Comparison of ENCODE assay signal across 18 cellular contexts in the genomic region with DNA sequence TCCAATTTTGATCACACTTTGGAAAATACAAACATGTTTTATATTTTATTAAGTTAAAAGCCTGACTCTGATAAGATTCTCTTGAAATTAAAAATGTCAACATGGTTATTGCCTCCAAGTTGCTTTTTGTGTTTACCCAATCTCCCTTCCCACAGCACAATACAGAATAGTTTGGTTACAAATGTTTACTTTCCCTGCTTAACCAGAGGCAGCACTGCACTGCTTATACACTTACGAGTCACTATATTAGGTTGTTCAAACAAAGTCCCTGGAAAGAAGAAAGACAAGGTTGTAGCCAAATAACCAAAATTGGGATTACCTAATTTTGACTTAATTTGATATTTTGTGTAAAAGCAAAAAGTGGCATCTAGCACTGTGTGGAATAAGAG.
"Had no signal": no experiment of that assay in that cellular context is flagged by ENCODE, and none has a peak within 500 bp of the region (broad histone marks: within the 10 kb centered on the region; RNA-seq: fewer than 3 reads in every experiment).

No MANE protein-coding gene starts in this region.

- H3K27ac Mint-ChIP-seq: activated naive CD4-positive, alpha-beta T cell treated with anti-CD3 and anti-CD28 coated beads for 36 hours; activated naive CD8-positive, alpha-beta T cell treated with anti-CD3 and anti-CD28 coated beads, Interleukin-2, amount 50 U/mL, for 24 hours; activated T-helper 17 cell treated with anti-CD3 and anti-CD28 coated beads, Interleukin-2, amount 50 U/mL, for 72 hours; dendritic cell treated with granulocyte-macrophage colony-stimulating factor and Interleukin-4, amounts not matched to agents 40 ng/mL and 50 ng/mL, for 4 days; memory B cell; stimulated activated naive CD8-positive, alpha-beta T cell treated with anti-CD3 and anti-CD28 coated beads, Interleukin-15, Interleukin-2, amounts not matched to agents 100 ng/mL and 50 ng/mL, for 24 hours; T-cell had no signal

- H3K9me3 Mint-ChIP-seq: activated naive CD4-positive, alpha-beta T cell treated with anti-CD3 and anti-CD28 coated beads for 36 hours; activated naive CD8-positive, alpha-beta T cell treated with anti-CD3 and anti-CD28 coated beads, Interleukin-2, amount 50 U/mL, for 24 hours; nephron progenitor cell had no signal

- H3K27ac ChIP-seq: left ventricle myocardium inferior, sigmoid colon, spleen, suprapubic skin had no signal

- H3K4me3 Mint-ChIP-seq: activated naive CD4-positive, alpha-beta T cell treated with anti-CD3 and anti-CD28 coated beads for 36 hours; activated naive CD8-positive, alpha-beta T cell treated with anti-CD3 and anti-CD28 coated beads, Interleukin-2, amount 50 U/mL, for 24 hours; activated T-helper 17 cell treated with anti-CD3 and anti-CD28 coated beads, Interleukin-2, amount 50 U/mL, for 72 hours; dendritic cell treated with granulocyte-macrophage colony-stimulating factor and Interleukin-4, amounts not matched to agents 40 ng/mL and 50 ng/mL, for 4 days; memory B cell; nephron progenitor cell; stimulated activated naive CD8-positive, alpha-beta T cell treated with anti-CD3 and anti-CD28 coated beads, Interleukin-15, Interleukin-2, amounts not matched to agents 100 ng/mL and 50 ng/mL, for 24 hours; T-cell had no signal

- H3K27me3 ChIP-seq: sigmoid colon, spleen, suprapubic skin had no signal

- ATAC-seq: activated naive CD8-positive, alpha-beta T cell treated with anti-CD3 and anti-CD28 coated beads, Interleukin-2, amount 50 U/mL, for 24 hours; activated T-helper 17 cell treated with anti-CD3 and anti-CD28 coated beads, Interleukin-2, amount 50 U/mL, for 72 hours; T-cell had no signal

- H3K27me3 Mint-ChIP-seq: activated naive CD8-positive, alpha-beta T cell treated with anti-CD3 and anti-CD28 coated beads, Interleukin-2, amount 50 U/mL, for 24 hours; activated T-helper 17 cell treated with anti-CD3 and anti-CD28 coated beads, Interleukin-2, amount 50 U/mL, for 72 hours; dendritic cell treated with granulocyte-macrophage colony-stimulating factor and Interleukin-4, amounts not matched to agents 40 ng/mL and 50 ng/mL, for 4 days; memory B cell; stimulated activated naive CD8-positive, alpha-beta T cell treated with anti-CD3 and anti-CD28 coated beads, Interleukin-15, Interleukin-2, amounts not matched to agents 100 ng/mL and 50 ng/mL, for 24 hours; T-cell had no signal

- H3K36me3 ChIP-seq: left ventricle myocardium inferior, sigmoid colon, suprapubic skin had no signal

- H3K4me1 ChIP-seq: spleen had no signal

- H3K9me3 ChIP-seq: left ventricle myocardium inferior, sigmoid colon, spleen, suprapubic skin had no signal

- H3K4me3 ChIP-seq: left ventricle myocardium inferior, sigmoid colon, spleen, suprapubic skin had no signal

- DNase-seq: activated CD4-positive, alpha-beta T cell treated with anti-CD3 and anti-CD28 coated beads for 1 hour; activated CD4-positive, alpha-beta T cell treated with anti-CD3 and anti-CD28 coated beads, Interleukin-2, amount 50 U/mL, for 4 hours; activated naive CD4-positive, alpha-beta T cell treated with anti-CD3 and anti-CD28 coated beads for 36 hours; activated naive CD8-positive, alpha-beta T cell treated with anti-CD3 and anti-CD28 coated beads, Interleukin-2, amount 50 U/mL, for 24 hours; activated T-cell treated with anti-CD3 and anti-CD28 coated beads for 4 hours; effector memory CD4-positive, alpha-beta T cell; left ventricle myocardium inferior; nephron progenitor cell; sigmoid colon; spleen; T-cell; T1000; trophoblast cell had no signal
